ENCODE assay signal across 10 cellular contexts in genomic region chrX:139446832-139447231, GRCh38.
"Had no signal": no experiment of that assay in that cellular context is flagged by ENCODE, and none has a peak within 500 bp of the region (broad histone marks: within the 10 kb centered on the region; RNA-seq: fewer than 3 reads in every experiment).

No MANE protein-coding gene starts in this region.

- H3K27ac Mint-ChIP-seq: GM23338, HFFc6, IgD-negative memory B cell had no signal

- H3K9me3 ChIP-seq: HAP-1 had no signal

- FAIRE-seq: H1, H54, HepG2 had no signal

- H3K4me3 Mint-ChIP-seq: GM23338, HFFc6, IgD-negative memory B cell had no signal

- H3K4me1 Mint-ChIP-seq: GM23338, IgD-negative memory B cell had no signal

- H3K4me3 ChIP-seq: GM23338, HAP-1 had no signal

- ATAC-seq: GM23338, HCT116, HepG2 had no signal

- H3K36me3 ChIP-seq: HAP-1 had no signal

- H3K4me1 ChIP-seq: HAP-1 had no signal

- DNase-seq: HFFc6, KBM-7 had no signal

- H3K36me3 Mint-ChIP-seq: IgD-negative memory B cell had no signal

- H3K27ac ChIP-seq: HL-60 had no signal

- H3K27me3 Mint-ChIP-seq: IgD-negative memory B cell had no signal
